Comparison of ENCODE assay signal across 1 cellular context in genomic region chr1:108199781-108200626, GRCh38.
TF ChIP-seq lines count a peak whose summit lies in the region.

TSS of gene SLC25A24 (minus strand) at chr1:108200343. CDS start at chr1:108200138, 205 bp downstream.

TF ChIP-seq in K562, 482 proteins besides CTCF, POLR2A, EP300 and RAD21 (continued from another document and continues in another):
- no peak for TF ChIP-seq ILK (tag; IDR thresholded peaks at IDR 0.05; ENCODE audit: borderline replicate concordance, low read depth)
- TF ChIP-seq TBL1XR1 (IDR thresholded peaks at IDR 0.05; ENCODE audit: low read length in 2 of 2) = no peak
- TF ChIP-seq DACH1 (IDR thresholded peaks at IDR 0.05; ENCODE audit: partially characterized antibody) = no peak
- peak; percentile 64 for TF ChIP-seq SUPT5H (IDR thresholded peaks at IDR 0.05)
- no peak for TF ChIP-seq ZNF79 (CRISPR knock-in tag; IDR thresholded peaks at IDR 0.05; ENCODE audit: low read depth)
- no peak for TF ChIP-seq E2F8 (IDR thresholded peaks at IDR 0.05; ENCODE audit: low read depth, partially characterized antibody)
- no peak for TF ChIP-seq ZNF586 (CRISPR knock-in tag; conservative IDR thresholded peaks at IDR 0.05)
- no peak for TF ChIP-seq HOXB6 (CRISPR knock-in tag; IDR thresholded peaks at IDR 0.05; ENCODE audit: borderline replicate concordance)
- TF ChIP-seq, protein P1, sequence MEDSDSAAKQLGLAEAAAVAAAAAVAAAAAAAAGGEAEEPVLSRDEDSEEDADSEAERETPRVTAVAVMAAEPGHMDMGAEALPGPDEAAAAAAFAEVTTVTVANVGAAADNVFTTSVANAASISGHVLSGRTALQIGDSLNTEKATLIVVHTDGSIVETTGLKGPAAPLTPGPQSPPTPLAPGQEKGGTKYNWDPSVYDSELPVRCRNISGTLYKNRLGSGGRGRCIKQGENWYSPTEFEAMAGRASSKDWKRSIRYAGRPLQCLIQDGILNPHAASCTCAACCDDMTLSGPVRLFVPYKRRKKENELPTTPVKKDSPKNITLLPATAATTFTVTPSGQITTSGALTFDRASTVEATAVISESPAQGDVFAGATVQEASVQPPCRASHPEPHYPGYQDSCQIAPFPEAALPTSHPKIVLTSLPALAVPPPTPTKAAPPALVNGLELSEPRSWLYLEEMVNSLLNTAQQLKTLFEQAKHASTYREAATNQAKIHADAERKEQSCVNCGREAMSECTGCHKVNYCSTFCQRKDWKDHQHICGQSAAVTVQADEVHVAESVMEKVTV (CRISPR knock-in tag; IDR thresholded peaks at IDR 0.05) = no peak
- no peak for TF ChIP-seq HNRNPH1 (optimal IDR thresholded peaks at IDR 0.05; ENCODE audit: low read depth, low read length)
- no peak for TF ChIP-seq SREBF1 (IDR thresholded peaks at IDR 0.05; ENCODE audit: borderline replicate concordance, low read depth, low read length)
- TF ChIP-seq BDP1 (IDR thresholded peaks at IDR 0.05; ENCODE audit: insufficient read depth, insufficient read length) = no peak
- no peak for TF ChIP-seq ZNF146 (CRISPR knock-in tag; IDR thresholded peaks at IDR 0.05; ENCODE audit: unreplicated experiment)
- 0 out of 2 replicates have a peak, but pooled peaks have one; percentile 21 for TF ChIP-seq HDAC8 (tag; IDR thresholded peaks at IDR 0.05)
- no peak for TF ChIP-seq CEBPB (tag; IDR thresholded peaks at IDR 0.05)
- no peak for TF ChIP-seq ZNF121 (CRISPR knock-in tag; conservative IDR thresholded peaks at IDR 0.05)
- TF ChIP-seq, protein P2, sequence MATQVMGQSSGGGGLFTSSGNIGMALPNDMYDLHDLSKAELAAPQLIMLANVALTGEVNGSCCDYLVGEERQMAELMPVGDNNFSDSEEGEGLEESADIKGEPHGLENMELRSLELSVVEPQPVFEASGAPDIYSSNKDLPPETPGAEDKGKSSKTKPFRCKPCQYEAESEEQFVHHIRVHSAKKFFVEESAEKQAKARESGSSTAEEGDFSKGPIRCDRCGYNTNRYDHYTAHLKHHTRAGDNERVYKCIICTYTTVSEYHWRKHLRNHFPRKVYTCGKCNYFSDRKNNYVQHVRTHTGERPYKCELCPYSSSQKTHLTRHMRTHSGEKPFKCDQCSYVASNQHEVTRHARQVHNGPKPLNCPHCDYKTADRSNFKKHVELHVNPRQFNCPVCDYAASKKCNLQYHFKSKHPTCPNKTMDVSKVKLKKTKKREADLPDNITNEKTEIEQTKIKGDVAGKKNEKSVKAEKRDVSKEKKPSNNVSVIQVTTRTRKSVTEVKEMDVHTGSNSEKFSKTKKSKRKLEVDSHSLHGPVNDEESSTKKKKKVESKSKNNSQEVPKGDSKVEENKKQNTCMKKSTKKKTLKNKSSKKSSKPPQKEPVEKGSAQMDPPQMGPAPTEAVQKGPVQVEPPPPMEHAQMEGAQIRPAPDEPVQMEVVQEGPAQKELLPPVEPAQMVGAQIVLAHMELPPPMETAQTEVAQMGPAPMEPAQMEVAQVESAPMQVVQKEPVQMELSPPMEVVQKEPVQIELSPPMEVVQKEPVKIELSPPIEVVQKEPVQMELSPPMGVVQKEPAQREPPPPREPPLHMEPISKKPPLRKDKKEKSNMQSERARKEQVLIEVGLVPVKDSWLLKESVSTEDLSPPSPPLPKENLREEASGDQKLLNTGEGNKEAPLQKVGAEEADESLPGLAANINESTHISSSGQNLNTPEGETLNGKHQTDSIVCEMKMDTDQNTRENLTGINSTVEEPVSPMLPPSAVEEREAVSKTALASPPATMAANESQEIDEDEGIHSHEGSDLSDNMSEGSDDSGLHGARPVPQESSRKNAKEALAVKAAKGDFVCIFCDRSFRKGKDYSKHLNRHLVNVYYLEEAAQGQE (CRISPR knock-in tag; IDR thresholded peaks at IDR 0.05; ENCODE audit: low read depth) = 0 out of 2 replicates have a peak, but pooled peaks have one; percentile 44
- TF ChIP-seq ZNF717 (CRISPR knock-in tag; IDR thresholded peaks at IDR 0.05) = no peak
- TF ChIP-seq NR2C2 (CRISPR knock-in tag; IDR thresholded peaks at IDR 0.05) = no peak
- TF ChIP-seq NR2C2 (tag; IDR thresholded peaks at IDR 0.05) = peak; percentile 58
- peak; percentile 65; the same call in 1 of the 2 replicates for TF ChIP-seq SPI1 (IDR thresholded peaks at IDR 0.05; ENCODE audit: borderline replicate concordance, low read depth, low read length)
- 0 out of 2 replicates have a peak, but pooled peaks have one; percentile 25 for TF ChIP-seq MTA1 (IDR thresholded peaks at IDR 0.05; ENCODE audit: borderline replicate concordance)
- TF ChIP-seq, protein P3, sequence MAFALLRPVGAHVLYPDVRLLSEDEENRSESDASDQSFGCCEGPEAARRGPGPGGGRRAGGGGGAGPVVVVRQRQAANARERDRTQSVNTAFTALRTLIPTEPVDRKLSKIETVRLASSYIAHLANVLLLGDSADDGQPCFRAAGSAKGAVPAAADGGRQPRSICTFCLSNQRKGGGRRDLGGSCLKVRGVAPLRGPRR (CRISPR knock-in tag; IDR thresholded peaks at IDR 0.05) = no peak
- 0 out of 2 replicates have a peak, but pooled peaks have one; percentile 71 for TF ChIP-seq RBM34 (IDR thresholded peaks at IDR 0.05; ENCODE audit: borderline replicate concordance, insufficient read depth, low read length)
- peak; percentile 92 for TF ChIP-seq L3MBTL2 (IDR thresholded peaks at IDR 0.05)
- peak; percentile 95 for TF ChIP-seq RBBP5 (IDR thresholded peaks at IDR 0.05; ENCODE audit: borderline replicate concordance, insufficient read depth, low read length, poor library complexity, severe bottlenecking)
- TF ChIP-seq RB1 (IDR thresholded peaks at IDR 0.05; ENCODE audit: low read depth) = peak; percentile 74
- TF ChIP-seq POLR2H (tag; IDR thresholded peaks at IDR 0.05; ENCODE audit: low read depth) = no peak
- no peak for TF ChIP-seq ZFP30 (CRISPR knock-in tag; IDR thresholded peaks at IDR 0.05; ENCODE audit: borderline replicate concordance)
- peak in 1 of 2 experiments; percentile 86; a peak in 2 of 4 replicates for TF ChIP-seq HDAC1 (IDR thresholded peaks at IDR 0.05)
- TF ChIP-seq, protein P4, sequence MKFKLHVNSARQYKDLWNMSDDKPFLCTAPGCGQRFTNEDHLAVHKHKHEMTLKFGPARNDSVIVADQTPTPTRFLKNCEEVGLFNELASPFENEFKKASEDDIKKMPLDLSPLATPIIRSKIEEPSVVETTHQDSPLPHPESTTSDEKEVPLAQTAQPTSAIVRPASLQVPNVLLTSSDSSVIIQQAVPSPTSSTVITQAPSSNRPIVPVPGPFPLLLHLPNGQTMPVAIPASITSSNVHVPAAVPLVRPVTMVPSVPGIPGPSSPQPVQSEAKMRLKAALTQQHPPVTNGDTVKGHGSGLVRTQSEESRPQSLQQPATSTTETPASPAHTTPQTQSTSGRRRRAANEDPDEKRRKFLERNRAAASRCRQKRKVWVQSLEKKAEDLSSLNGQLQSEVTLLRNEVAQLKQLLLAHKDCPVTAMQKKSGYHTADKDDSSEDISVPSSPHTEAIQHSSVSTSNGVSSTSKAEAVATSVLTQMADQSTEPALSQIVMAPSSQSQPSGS (CRISPR knock-in tag; IDR thresholded peaks at IDR 0.05) = no peak
- TF ChIP-seq KDM2B (CRISPR knock-in tag; IDR thresholded peaks at IDR 0.05) = peak; percentile 90; the same call in 1 of the 2 replicates
- no peak; the same call in 1 of the 2 replicates for TF ChIP-seq ZNF24 (IDR thresholded peaks at IDR 0.05)
- TF ChIP-seq DMBX1 (CRISPR knock-in tag; IDR thresholded peaks at IDR 0.05; ENCODE audit: borderline replicate concordance) = 0 out of 2 replicates have a peak, but pooled peaks have one; percentile 15
- TF ChIP-seq, protein P5, sequence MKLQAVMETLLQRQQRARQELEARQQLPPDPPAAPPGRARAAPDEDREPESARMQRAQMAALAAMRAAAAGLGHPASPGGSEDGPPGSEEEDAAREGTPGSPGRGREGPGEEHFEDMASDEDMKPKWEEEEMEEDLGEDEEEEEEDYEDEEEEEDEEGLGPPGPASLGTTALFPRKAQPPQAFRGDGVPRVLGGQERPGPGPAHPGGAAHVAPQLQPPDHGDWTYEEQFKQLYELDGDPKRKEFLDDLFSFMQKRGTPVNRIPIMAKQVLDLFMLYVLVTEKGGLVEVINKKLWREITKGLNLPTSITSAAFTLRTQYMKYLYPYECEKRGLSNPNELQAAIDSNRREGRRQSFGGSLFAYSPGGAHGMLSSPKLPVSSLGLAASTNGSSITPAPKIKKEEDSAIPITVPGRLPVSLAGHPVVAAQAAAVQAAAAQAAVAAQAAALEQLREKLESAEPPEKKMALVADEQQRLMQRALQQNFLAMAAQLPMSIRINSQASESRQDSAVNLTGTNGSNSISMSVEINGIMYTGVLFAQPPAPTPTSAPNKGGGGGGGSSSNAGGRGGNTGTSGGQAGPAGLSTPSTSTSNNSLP (IDR thresholded peaks at IDR 0.05; ENCODE audit: borderline replicate concordance, low read depth, low read length) = no peak
- TF ChIP-seq ZNF77 (CRISPR knock-in tag; IDR thresholded peaks at IDR 0.05) = no peak
- no peak for TF ChIP-seq SMAD2 (IDR thresholded peaks at IDR 0.05; ENCODE audit: low read depth, low read length)
- no peak for TF ChIP-seq ZBTB12 (CRISPR knock-in tag; IDR thresholded peaks at IDR 0.05)
- no peak for TF ChIP-seq PPARD (CRISPR knock-in tag; IDR thresholded peaks at IDR 0.05)
- no peak for TF ChIP-seq NR3C1 (CRISPR knock-in tag; IDR thresholded peaks at IDR 0.05)
- peak; percentile 54 for TF ChIP-seq CCNT2 (IDR thresholded peaks at IDR 0.05; ENCODE audit: borderline replicate concordance, extremely low read depth, insufficient read length, low read depth, low read length)
- no peak for TF ChIP-seq MXI1 (IDR thresholded peaks at IDR 0.05; ENCODE audit: low read depth, low read length)
- peak; percentile 77 for TF ChIP-seq GABPA (tag; conservative IDR thresholded peaks at IDR 0.05; ENCODE audit: low read depth)
- no peak for TF ChIP-seq ZC3H8 (IDR thresholded peaks at IDR 0.05)
- TF ChIP-seq, protein P6, sequence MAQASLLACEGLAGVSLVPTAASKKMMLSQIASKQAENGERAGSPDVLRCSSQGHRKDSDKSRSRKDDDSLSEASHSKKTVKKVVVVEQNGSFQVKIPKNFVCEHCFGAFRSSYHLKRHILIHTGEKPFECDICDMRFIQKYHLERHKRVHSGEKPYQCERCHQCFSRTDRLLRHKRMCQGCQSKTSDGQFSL (CRISPR knock-in tag; IDR thresholded peaks at IDR 0.05) = peak; percentile 63; the same call in 1 of the 2 replicates
- TF ChIP-seq, protein P6 (tag; IDR thresholded peaks at IDR 0.05) = no peak
- TF ChIP-seq ZNF785 (CRISPR knock-in tag; IDR thresholded peaks at IDR 0.05) = no peak
- TF ChIP-seq, protein P7, sequence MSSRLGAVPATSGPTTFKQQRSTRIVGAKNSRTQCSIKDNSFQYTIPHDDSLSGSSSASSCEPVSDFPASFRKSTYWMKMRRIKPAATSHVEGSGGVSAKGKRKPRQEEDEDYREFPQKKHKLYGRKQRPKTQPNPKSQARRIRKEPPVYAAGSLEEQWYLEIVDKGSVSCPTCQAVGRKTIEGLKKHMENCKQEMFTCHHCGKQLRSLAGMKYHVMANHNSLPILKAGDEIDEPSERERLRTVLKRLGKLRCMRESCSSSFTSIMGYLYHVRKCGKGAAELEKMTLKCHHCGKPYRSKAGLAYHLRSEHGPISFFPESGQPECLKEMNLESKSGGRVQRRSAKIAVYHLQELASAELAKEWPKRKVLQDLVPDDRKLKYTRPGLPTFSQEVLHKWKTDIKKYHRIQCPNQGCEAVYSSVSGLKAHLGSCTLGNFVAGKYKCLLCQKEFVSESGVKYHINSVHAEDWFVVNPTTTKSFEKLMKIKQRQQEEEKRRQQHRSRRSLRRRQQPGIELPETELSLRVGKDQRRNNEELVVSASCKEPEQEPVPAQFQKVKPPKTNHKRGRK (tag; IDR thresholded peaks at IDR 0.05) = no peak
- TF ChIP-seq NR2C1 (IDR thresholded peaks at IDR 0.05) = no peak
- no peak for TF ChIP-seq NR2C1 (tag; IDR thresholded peaks at IDR 0.05)
- no peak for TF ChIP-seq ZNF197 (CRISPR knock-in tag; IDR thresholded peaks at IDR 0.05; ENCODE audit: low read depth)
- peak; percentile 52 for TF ChIP-seq NFIC (IDR thresholded peaks at IDR 0.05)
- TF ChIP-seq HMG20A (CRISPR knock-in tag; conservative IDR thresholded peaks at IDR 0.05) = no peak
- TF ChIP-seq SP1 (CRISPR knock-in tag; IDR thresholded peaks at IDR 0.05) = no peak
- no peak for TF ChIP-seq DDX20 (tag; IDR thresholded peaks at IDR 0.05; ENCODE audit: low read depth)
- peak; percentile 90 for TF ChIP-seq POLR2G (IDR thresholded peaks at IDR 0.05; ENCODE audit: low read depth, low read length)
- TF ChIP-seq SMARCA4 (IDR thresholded peaks at IDR 0.05) = no peak
- TF ChIP-seq POLR2AphosphoS5 (IDR thresholded peaks at IDR 0.05; ENCODE audit: control insufficient read depth, insufficient read depth, low read depth, low read length) = peak; percentile 54
- no peak for TF ChIP-seq ZNF589 (CRISPR knock-in tag; IDR thresholded peaks at IDR 0.05; ENCODE audit: low read depth)
- TF ChIP-seq HLTF (IDR thresholded peaks at IDR 0.05) = no peak
- TF ChIP-seq RBM22 (IDR thresholded peaks at IDR 0.05; ENCODE audit: low read depth, low read length, poor library complexity, severe bottlenecking) = no peak
- TF ChIP-seq ZNF696 (CRISPR knock-in tag; conservative IDR thresholded peaks at IDR 0.05) = no peak
- no peak for TF ChIP-seq NFATC3 (IDR thresholded peaks at IDR 0.05)
- TF ChIP-seq GABPB2 (CRISPR knock-in tag; conservative IDR thresholded peaks at IDR 0.05) = no peak
